Comparison of ENCODE assay signal across 8 cellular contexts in the genomic region with DNA sequence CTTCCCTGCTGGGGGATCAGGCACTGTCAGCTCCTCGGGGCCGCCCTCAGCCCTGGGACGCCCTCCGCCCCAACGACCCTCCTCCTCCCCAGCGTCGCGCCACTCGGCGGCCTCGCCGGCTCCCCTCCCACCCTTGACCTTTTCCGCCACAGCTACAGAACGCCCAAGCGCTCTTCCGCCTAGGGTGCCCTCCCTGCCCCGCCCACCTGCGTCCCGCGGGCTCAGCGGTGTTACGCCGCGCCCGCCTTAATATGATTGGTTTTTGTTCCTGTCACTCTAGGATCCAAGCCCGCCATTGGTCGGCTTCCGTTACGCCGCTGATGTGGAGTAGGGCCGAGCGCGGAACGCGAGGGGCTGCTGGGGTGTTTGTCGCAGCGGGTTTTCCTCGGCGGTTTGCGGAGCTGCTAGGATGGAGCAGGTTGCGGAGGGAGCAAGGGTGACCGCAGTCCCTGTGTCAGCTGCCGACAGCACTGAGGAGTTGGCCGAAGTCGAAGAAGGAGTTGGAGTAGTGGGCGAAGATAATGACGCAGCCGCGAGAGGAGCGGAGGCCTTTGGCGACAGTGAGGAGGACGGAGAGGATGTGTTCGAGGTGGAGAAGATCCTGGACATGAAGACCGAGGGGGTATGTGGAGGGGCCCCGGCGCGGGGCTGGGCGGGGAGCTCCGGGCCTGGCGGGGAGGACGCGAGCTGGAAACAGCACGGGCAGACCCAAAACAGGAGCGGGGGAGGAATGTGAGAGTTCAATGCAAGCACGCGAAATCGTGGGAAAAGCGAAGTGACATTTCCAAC. TPM values are rescaled to one million over a fixed set of nuclear protein-coding genes. Genes with fewer than 3 reads are reported as not detected.
DNase-seq lines count a peak whose midpoint lies in the region; ATAC-seq and TF ChIP-seq lines count a peak whose summit lies in the region.

A gene with protein sequence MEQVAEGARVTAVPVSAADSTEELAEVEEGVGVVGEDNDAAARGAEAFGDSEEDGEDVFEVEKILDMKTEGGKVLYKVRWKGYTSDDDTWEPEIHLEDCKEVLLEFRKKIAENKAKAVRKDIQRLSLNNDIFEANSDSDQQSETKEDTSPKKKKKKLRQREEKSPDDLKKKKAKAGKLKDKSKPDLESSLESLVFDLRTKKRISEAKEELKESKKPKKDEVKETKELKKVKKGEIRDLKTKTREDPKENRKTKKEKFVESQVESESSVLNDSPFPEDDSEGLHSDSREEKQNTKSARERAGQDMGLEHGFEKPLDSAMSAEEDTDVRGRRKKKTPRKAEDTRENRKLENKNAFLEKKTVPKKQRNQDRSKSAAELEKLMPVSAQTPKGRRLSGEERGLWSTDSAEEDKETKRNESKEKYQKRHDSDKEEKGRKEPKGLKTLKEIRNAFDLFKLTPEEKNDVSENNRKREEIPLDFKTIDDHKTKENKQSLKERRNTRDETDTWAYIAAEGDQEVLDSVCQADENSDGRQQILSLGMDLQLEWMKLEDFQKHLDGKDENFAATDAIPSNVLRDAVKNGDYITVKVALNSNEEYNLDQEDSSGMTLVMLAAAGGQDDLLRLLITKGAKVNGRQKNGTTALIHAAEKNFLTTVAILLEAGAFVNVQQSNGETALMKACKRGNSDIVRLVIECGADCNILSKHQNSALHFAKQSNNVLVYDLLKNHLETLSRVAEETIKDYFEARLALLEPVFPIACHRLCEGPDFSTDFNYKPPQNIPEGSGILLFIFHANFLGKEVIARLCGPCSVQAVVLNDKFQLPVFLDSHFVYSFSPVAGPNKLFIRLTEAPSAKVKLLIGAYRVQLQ (plus strand): TSS at position 320 of the 789 bp plus-strand sequence. CDS start 90 bp downstream, at position 410.

- H3K4me1 Mint-ChIP-seq in activated B cell treated with CpG ODN at 0.5 μM for 24 hours = peaks cover 37% of the 10 kb centered on the region

- H3K27me3 Mint-ChIP-seq in activated B cell treated with CpG ODN at 0.5 μM for 24 hours = no peaks in the 10 kb centered on the region

- H3K9me3 Mint-ChIP-seq in activated B cell treated with CpG ODN at 0.5 μM for 24 hours = peaks cover 3% of the 10 kb centered on the region

- intact Hi-C loops in activated B cell treated with CpG ODN at 0.5 μM for 24 hours (cut with micrococcal nuclease) = loop anchor here (1.0 to 10.0 kb wide), 10 partner anchors 8 to 1139 kb away; a partner anchor contains a TSS

- POLR2A ChIA-PET in AG04450 (lab: Yijun Ruan, JAX) (interaction anchor here (0.5 to 1.5 kb wide), 3 partner anchors 31 to 261 kb away, joined by 3 to 7 read pairs (median 6); no protein-coding TSS in a partner anchor), activated B cell treated with CpG ODN at 0.5 μM for 24 hours (lab: Charles Lee) (interaction anchor here (0.6 to 2.8 kb wide), 8 partner anchors 9 to 557 kb away, joined by 3 to 21 read pairs (median 4); a partner anchor contains a TSS)

- peaks cover 22% of the 10 kb centered on the region for H3K36me3 Mint-ChIP-seq in activated B cell treated with CpG ODN at 0.5 μM for 24 hours (ENCODE audit: low read depth)

- no peaks in the 10 kb centered on the region; the same call in none of the 2 replicates for H3K9me3 ChIP-seq in AG04450 (ENCODE audit: control insufficient read depth, insufficient read depth, low read length)

- H3K27ac Mint-ChIP-seq in activated B cell treated with CpG ODN at 0.5 μM for 24 hours = peak within 1 kb of the TSS; percentile 98

- CTCF ChIA-PET in AG04450 (lab: Charles Lee) (interaction anchor here (0.6 to 1.5 kb wide), 6 partner anchors 15 to 369 kb away, joined by 3 to 9 read pairs (median 4); no protein-coding TSS in a partner anchor), activated B cell treated with CpG ODN at 0.5 μM for 24 hours (lab: Charles Lee) (no interaction called here)

- peak within 1 kb of the TSS; percentile 100 for H3K4me3 Mint-ChIP-seq in activated B cell treated with CpG ODN at 0.5 μM for 24 hours

- H3K27ac ChIP-seq in AG04450 (ENCODE audit: low read depth, low read length) = peak within 1 kb of the TSS; percentile 76
- peak within 1 kb of the TSS; percentile 91 for H3K27ac ChIP-seq in caudate nucleus (ENCODE audit: low read depth, low read length)

- H3K4me3 ChIP-seq in AG04450 (ENCODE audit: low read depth, low read length) = peak within 1 kb of the TSS; percentile 93

- ATAC-seq in GM18909 (IDR thresholded peaks at IDR 0.05; ENCODE audit: poor library complexity, unreplicated experiment) = peak; percentile 98
- ATAC-seq in HG03175 (IDR thresholded peaks at IDR 0.05; ENCODE audit: unreplicated experiment) = peak; percentile 98
- ATAC-seq in activated B cell treated with CpG ODN at 0.5 μM for 24 hours (ENCODE audit: low read depth) = peak; percentile 97

- peak; percentile 93 for DNase-seq in AG04450 (ENCODE audit: low read depth, low spot score)
- peak; percentile 85 for DNase-seq in NCI-H226
- peak; percentile 82 for DNase-seq in activated B cell treated with CpG ODN at 0.5 μM for 24 hours
- peak; percentile 51 to 97 (median 92) for DNase-seq in caudate nucleus (lab: John Stamatoyannopoulos, UW)
- DNase-seq in inferior parietal cortex (ENCODE audit: extremely low spot score) = peak; percentile 97
- peak; percentile 90 for DNase-seq in stimulated activated CD4-positive, alpha-beta T cell treated with anti-CD3 and anti-CD28 coated beads, Interleukin-12 subunit alpha, Interleukin-12 subunit beta, amount 100 ng/mL, for 24 hours (ENCODE audit: low read depth in 2 of 2)

- H3K27me3 ChIP-seq in AG04450 (ENCODE audit: control insufficient read depth, insufficient read depth, low read length) = no peaks in the 10 kb centered on the region

- TF ChIP-seq CTCF in AG04450 (IDR thresholded peaks at IDR 0.05; ENCODE audit: low read depth, low read length) (no peak), activated B cell treated with CpG ODN at 0.5 μM for 24 hours (IDR thresholded peaks at IDR 0.05) (no peak)

RNA-seq across cellular contexts. Expression of the gene that starts here (rescaled TPM):
- 19.7 and 24.8 TPM in 2 replicates for polyA plus RNA-seq in AG04450 (2011; rRNA removed)
- 6.0 and 8.0 TPM in 2 replicates for polyA minus RNA-seq in AG04450 (2011; rRNA and poly(A)+ RNA removed)
- 32.5 and 43.6 TPM in 2 replicates for total RNA-seq in activated B cell treated with CpG ODN at 0.5 μM for 24 hours

Comparison
In these comparisons a context has a peak if more than half of its experiments do, and no peak if none do; other contexts are left out.
1. Peak in every context shown above with its lines: DNase-seq, ATAC-seq, H3K4me3 ChIP-seq and H3K27ac ChIP-seq.